In the genomic region with DNA sequence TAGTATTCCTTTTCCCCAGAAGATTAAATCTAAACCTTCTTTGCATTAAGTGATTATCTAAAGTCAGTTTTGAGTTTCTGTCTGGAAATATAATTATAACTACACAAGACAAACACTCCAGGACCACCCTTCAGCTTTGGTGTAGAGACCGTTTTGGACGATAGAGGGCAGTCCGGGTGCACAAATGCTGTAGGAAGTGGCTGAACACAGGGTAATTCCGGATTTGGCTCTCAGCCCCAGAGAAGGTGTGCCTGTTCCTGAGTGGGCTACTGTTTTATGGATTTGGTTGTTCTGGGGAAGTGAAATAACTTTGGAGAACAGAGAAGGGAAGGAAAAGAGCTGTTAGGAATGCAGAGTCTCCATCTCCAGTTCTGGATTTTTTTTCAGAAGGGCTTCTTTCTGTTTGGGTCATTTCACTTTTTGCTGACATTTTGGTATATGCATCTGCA, we compare ENCODE assay signal across 8 cellular contexts. TPM values are rescaled to one million over a fixed set of nuclear protein-coding genes. Genes with fewer than 3 reads are reported as not detected.
DNase-seq lines count a peak whose midpoint lies in the region; ATAC-seq and FAIRE-seq lines count a peak whose summit lies in the region.

No MANE protein-coding gene starts in this region.

- peaks cover 44% of the 10 kb centered on the region for H3K36me3 Mint-ChIP-seq in activated T-helper 2 cell treated with anti-CD3 and anti-CD28 coated beads, Interferon-gamma antibody, Interleukin-2, Interleukin-4, amounts not matched to agents 10 μg/mL and 5 μg/mL and 100 μg/mL, durations not matched to agents 14 hours and 24 hours and 36 hours (ENCODE audit: low read depth)

- no peak overlapping the region for H3K4me3 Mint-ChIP-seq in activated T-helper 2 cell treated with anti-CD3 and anti-CD28 coated beads, Interferon-gamma antibody, Interleukin-2, Interleukin-4, amounts not matched to agents 10 μg/mL and 5 μg/mL and 100 μg/mL, durations not matched to agents 14 hours and 24 hours and 36 hours (ENCODE audit: low read depth)

- FAIRE-seq in G401.6 (lab: Jason Lieb, UNC) (peak; percentile 95), RCC 7860 (lab: Jason Lieb, UNC) (peak; percentile 65)

- H3K9me3 Mint-ChIP-seq in activated T-helper 2 cell treated with anti-CD3 and anti-CD28 coated beads, Interferon-gamma antibody, Interleukin-2, Interleukin-4, amounts not matched to agents 10 μg/mL and 5 μg/mL and 100 μg/mL, durations not matched to agents 14 hours and 24 hours and 36 hours, result no peaks in the 10 kb centered on the region

- H3K27me3 Mint-ChIP-seq in activated T-helper 2 cell treated with anti-CD3 and anti-CD28 coated beads, Interferon-gamma antibody, Interleukin-2, Interleukin-4, amounts not matched to agents 10 μg/mL and 5 μg/mL and 100 μg/mL, durations not matched to agents 14 hours and 24 hours and 36 hours (ENCODE audit: low read depth), result no peaks in the 10 kb centered on the region

- H3K27ac Mint-ChIP-seq in activated T-helper 2 cell treated with anti-CD3 and anti-CD28 coated beads, Interferon-gamma antibody, Interleukin-2, Interleukin-4, amounts not matched to agents 10 μg/mL and 5 μg/mL and 100 μg/mL, durations not matched to agents 14 hours and 24 hours and 36 hours, result peak overlapping the region; percentile 61

- peak; percentile 40 for DNase-seq in HT1080 (ENCODE audit: low read depth)
- peak; percentile 22 for DNase-seq in RCC 7860 (ENCODE audit: low spot score)
- DNase-seq in activated T-helper 2 cell treated with anti-CD3 and anti-CD28 coated beads, Interferon-gamma antibody, Interleukin-2, Interleukin-4, amounts not matched to agents 10 μg/mL and 5 μg/mL and 100 μg/mL, durations not matched to agents 14 hours and 24 hours and 36 hours (ENCODE audit: low spot score), result peak; percentile 29
- peak; percentile 61 for DNase-seq in germinal center (ENCODE audit: low spot score)
- peak; percentile 47 for DNase-seq in retina
- no peak for DNase-seq in GOT3 (lab: John Stamatoyannopoulos, UW)

- H3K4me1 Mint-ChIP-seq in activated T-helper 2 cell treated with anti-CD3 and anti-CD28 coated beads, Interferon-gamma antibody, Interleukin-2, Interleukin-4, amounts not matched to agents 10 μg/mL and 5 μg/mL and 100 μg/mL, durations not matched to agents 14 hours and 24 hours and 36 hours (ENCODE audit: low read depth), result peaks cover 7% of the 10 kb centered on the region

- intact Hi-C loops in activated T-helper 2 cell treated with anti-CD3 and anti-CD28 coated beads, Interferon-gamma antibody, Interleukin-2, Interleukin-4, amounts not matched to agents 10 μg/mL and 5 μg/mL and 100 μg/mL, durations not matched to agents 14 hours and 24 hours and 36 hours (cut with micrococcal nuclease), result loop anchor here (5.0 to 10.0 kb wide), 3 partner anchors 175 to 427 kb away; a partner anchor contains a TSS

- ATAC-seq in GM21526 (IDR thresholded peaks at IDR 0.05; ENCODE audit: low FRiP score, unreplicated experiment), result peak; percentile 92

RNA-seq across cellular contexts. Expression of a gene that starts 14.8 kb away (rescaled TPM):
- total RNA-seq in HT1080 (2014; rRNA removed; shearing (Covaris generic)), result 117 and 120 TPM in 2 replicates
- polyA plus RNA-seq in HT1080 (2015; cell fraction: cytosol; rRNA removed), result 95.4 and 109 TPM in 2 replicates
- polyA plus RNA-seq in HT1080 (2015; cell fraction: nucleus; rRNA removed), result 228 and 239 TPM in 2 replicates
- 35.1 and 35.6 TPM in 2 replicates for total RNA-seq in activated T-helper 2 cell treated with anti-CD3 and anti-CD28 coated beads, Interferon-gamma antibody, Interleukin-2, Interleukin-4, amounts not matched to agents 10 μg/mL and 5 μg/mL and 100 μg/mL, durations not matched to agents 14 hours and 24 hours and 36 hours

RNA-seq across cellular contexts. Expression of a gene that starts 44.2 kb away (rescaled TPM):
- total RNA-seq in HT1080 (2014; rRNA removed; shearing (Covaris generic)), result 5.0 and 5.8 TPM in 2 replicates
- polyA plus RNA-seq in HT1080 (2015; cell fraction: cytosol; rRNA removed), result 2.3 and 2.4 TPM in 2 replicates
- 45.5 and 52.2 TPM in 2 replicates for polyA plus RNA-seq in HT1080 (2015; cell fraction: nucleus; rRNA removed)
- 22.8 and 25.9 TPM in 2 replicates for total RNA-seq in activated T-helper 2 cell treated with anti-CD3 and anti-CD28 coated beads, Interferon-gamma antibody, Interleukin-2, Interleukin-4, amounts not matched to agents 10 μg/mL and 5 μg/mL and 100 μg/mL, durations not matched to agents 14 hours and 24 hours and 36 hours
